In the genomic region with DNA sequence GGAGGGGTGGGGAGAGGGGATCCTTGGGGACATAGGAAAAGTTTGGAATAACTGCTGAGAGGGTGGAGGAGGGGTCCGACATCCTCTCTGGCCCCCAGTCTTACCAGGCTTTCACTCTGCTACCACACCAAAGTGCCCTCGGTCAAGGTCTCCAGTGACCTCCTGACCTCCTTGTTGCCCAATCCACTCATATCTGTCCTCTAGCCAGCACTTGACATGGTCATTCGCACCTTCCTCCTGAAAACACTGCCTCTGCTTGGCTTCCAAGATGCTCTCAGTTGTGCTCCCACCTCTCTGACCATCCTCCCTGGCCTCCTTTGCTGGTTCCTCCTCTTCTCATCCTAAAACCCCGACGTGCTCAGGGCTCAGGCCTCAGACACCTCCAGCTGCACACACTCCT, we compare ENCODE assay signal across 24 cellular contexts.
"Had no signal": no experiment of that assay in that cellular context is flagged by ENCODE, and none has a peak within 500 bp of the region (broad histone marks: within the 10 kb centered on the region; RNA-seq: fewer than 3 reads in every experiment).

No MANE protein-coding gene starts in this region.

- DNase-seq: activated CD4-positive, alpha-beta T cell treated with anti-CD3 and anti-CD28 coated beads for 36 hours; activated CD4-positive, alpha-beta T cell treated with anti-CD3 and anti-CD28 coated beads, Interleukin-2, amount 50 U/mL, for 48 hours; activated CD4-positive, CD25-positive, alpha-beta regulatory T cell; activated CD8-positive, alpha-beta memory T cell treated with anti-CD3 and anti-CD28 coated beads, Interleukin-2, amount 50 U/mL, for 48 hours; activated gamma-delta T cell; activated naive CD4-positive, alpha-beta T cell treated with anti-CD3 and anti-CD28 coated beads, Interleukin-2, amount 10 ng/mL, durations not matched to agents 7 days and 5 days; activated naive CD8-positive, alpha-beta T cell treated with anti-CD3 and anti-CD28 coated beads, Interleukin-2, amount 10 ng/mL, durations not matched to agents 7 days and 5 days; activated T-cell treated with anti-CD3 and anti-CD28 coated beads, Interleukin-2, amount 50 U/mL, for 24 hours; cortex of kidney; effector memory CD8-positive, alpha-beta T cell; esophagus squamous epithelium; left ventricle myocardium inferior; mucosa of descending colon; stimulated activated CD4-positive, alpha-beta T cell treated with anti-CD3 and anti-CD28 coated beads, Interleukin-12 subunit alpha, Interleukin-12 subunit beta, amount 100 ng/mL, for 4 hours; stimulated activated CD4-positive, alpha-beta T cell treated with anti-CD3 and anti-CD28 coated beads, Interleukin-4, amount 100 ng/mL, for 1 hour; stimulated activated naive CD8-positive, alpha-beta T cell treated with anti-CD3 and anti-CD28 coated beads, Interleukin-15, Interleukin-2, amounts not matched to agents 100 U/mL and 50 U/mL, for 24 hours; testis; transverse colon had no signal

- ATAC-seq: activated CD4-positive, alpha-beta T cell treated with anti-CD3 and anti-CD28 coated beads for 36 hours; effector memory CD8-positive, alpha-beta T cell; mucosa of descending colon; sciatic nerve; stimulated activated naive CD8-positive, alpha-beta T cell treated with anti-CD3 and anti-CD28 coated beads, Interleukin-15, Interleukin-2, amounts not matched to agents 100 U/mL and 50 U/mL, for 24 hours had no signal

- H3K36me3 ChIP-seq: ascending aorta, cardiac muscle cell, esophagus squamous epithelium, left ventricle myocardium inferior, transverse colon had no signal

- H3K27ac ChIP-seq: ascending aorta, cardiac muscle cell, esophagus squamous epithelium, left ventricle myocardium inferior, skin epidermis, testis, transverse colon had no signal

- H3K4me3 Mint-ChIP-seq: activated CD4-positive, alpha-beta T cell treated with anti-CD3 and anti-CD28 coated beads for 36 hours; activated naive CD4-positive, alpha-beta T cell treated with anti-CD3 and anti-CD28 coated beads, Interleukin-2, amount 10 ng/mL, durations not matched to agents 7 days and 5 days; activated naive CD8-positive, alpha-beta T cell treated with anti-CD3 and anti-CD28 coated beads, Interleukin-2, amount 10 ng/mL, durations not matched to agents 7 days and 5 days; activated T-cell treated with anti-CD3 and anti-CD28 coated beads, Interleukin-2, amount 50 U/mL, for 24 hours; effector memory CD8-positive, alpha-beta T cell; neural crest cell had no signal

- H3K9me3 Mint-ChIP-seq: effector memory CD8-positive, alpha-beta T cell had no signal

- H3K36me3 Mint-ChIP-seq: activated naive CD8-positive, alpha-beta T cell treated with anti-CD3 and anti-CD28 coated beads, Interleukin-2, amount 10 ng/mL, durations not matched to agents 7 days and 5 days had no signal

- H3K27me3 ChIP-seq: ascending aorta, cardiac muscle cell, testis had no signal

- H3K4me1 Mint-ChIP-seq: activated CD4-positive, alpha-beta T cell treated with anti-CD3 and anti-CD28 coated beads for 36 hours; activated naive CD4-positive, alpha-beta T cell treated with anti-CD3 and anti-CD28 coated beads, Interleukin-2, amount 10 ng/mL, durations not matched to agents 7 days and 5 days; activated naive CD8-positive, alpha-beta T cell treated with anti-CD3 and anti-CD28 coated beads, Interleukin-2, amount 10 ng/mL, durations not matched to agents 7 days and 5 days; neural crest cell had no signal

- H3K27ac Mint-ChIP-seq: activated CD4-positive, alpha-beta T cell treated with anti-CD3 and anti-CD28 coated beads for 36 hours; activated naive CD4-positive, alpha-beta T cell treated with anti-CD3 and anti-CD28 coated beads, Interleukin-2, amount 10 ng/mL, durations not matched to agents 7 days and 5 days; activated naive CD8-positive, alpha-beta T cell treated with anti-CD3 and anti-CD28 coated beads, Interleukin-2, amount 10 ng/mL, durations not matched to agents 7 days and 5 days; activated T-cell treated with anti-CD3 and anti-CD28 coated beads, Interleukin-2, amount 50 U/mL, for 24 hours; effector memory CD8-positive, alpha-beta T cell; progenitor cell of endocrine pancreas had no signal

- H3K4me1 ChIP-seq: ascending aorta, testis, transverse colon had no signal

- H3K4me3 ChIP-seq: ascending aorta, cardiac muscle cell, esophagus squamous epithelium, left ventricle myocardium inferior, mucosa of descending colon, skin epidermis, testis, transverse colon had no signal

- H3K9me3 ChIP-seq: mucosa of descending colon, testis had no signal
